ENCODE assay signal across 13 cellular contexts in genomic region chr18:12409466-12409865, GRCh38. TPM values are rescaled to one million over a fixed set of nuclear protein-coding genes. Genes with fewer than 3 reads are reported as not detected.
DNase-seq lines count a peak whose midpoint lies in the region; TF ChIP-seq lines count a peak whose summit lies in the region.
"Had no signal": no experiment of that assay in that cellular context is flagged by ENCODE, and none has a peak within 500 bp of the region (broad histone marks: within the 10 kb centered on the region; RNA-seq: fewer than 3 reads in every experiment).

No MANE protein-coding gene starts in this region.

- POLR2A ChIA-PET in PC-9 (lab: Charles Lee; ENCODE audit: unreplicated experiment): interaction anchor here (0.7 kb wide), 1 partner anchor 200 kb away, joined by 3 read pairs; no protein-coding TSS in a partner anchor

- no peak overlapping the region for H3K4me3 ChIP-seq in PC-9
- H3K4me3 ChIP-seq: gastrocnemius medialis, thyroid gland had no signal

- no peaks in the 10 kb centered on the region for H3K27me3 ChIP-seq in PC-9 (ENCODE audit: insufficient read depth, low read depth)
- H3K27me3 ChIP-seq: thyroid gland had no signal

- no peaks in the 10 kb centered on the region for H3K9me3 Mint-ChIP-seq in activated naive CD8-positive, alpha-beta T cell (ENCODE audit: low read depth)
- no peaks in the 10 kb centered on the region for H3K9me3 Mint-ChIP-seq in activated naive CD8-positive, alpha-beta T cell treated with anti-CD3 and anti-CD28 coated beads for 36 hours

- no peaks in the 10 kb centered on the region for H3K9me3 ChIP-seq in PC-9 (ENCODE audit: insufficient read depth, low read depth)
- H3K9me3 ChIP-seq: gastrocnemius medialis, thyroid gland had no signal

- H2AFZ ChIP-seq in PC-9: no peak overlapping the region

- TF ChIP-seq CTCF in PC-9 (conservative IDR thresholded peaks at IDR 0.05): no peak

- BruUV-seq in PC-9 (replicated peaks; lab: Mats Ljungman, UMichigan): TSS peak; percentile 31

- H3K4me3 Mint-ChIP-seq in activated naive CD8-positive, alpha-beta T cell: peak overlapping the region; percentile 18
- no peak overlapping the region for H3K4me3 Mint-ChIP-seq in activated naive CD8-positive, alpha-beta T cell treated with anti-CD3 and anti-CD28 coated beads for 36 hours

- no peaks in the 10 kb centered on the region for H3K36me3 Mint-ChIP-seq in activated naive CD8-positive, alpha-beta T cell
- H3K36me3 Mint-ChIP-seq in activated naive CD8-positive, alpha-beta T cell treated with anti-CD3 and anti-CD28 coated beads for 36 hours: peaks cover 3% of the 10 kb centered on the region

- H3F3A ChIP-seq in PC-9 (ENCODE audit: insufficient read depth, low read depth): no peaks in the 10 kb centered on the region; the same call in 1 of the 2 replicates

- H3K27ac ChIP-seq in PC-9: no peak overlapping the region
- H3K27ac ChIP-seq: gastrocnemius medialis, thyroid gland had no signal

- no peaks in the 10 kb centered on the region for H4K20me1 ChIP-seq in PC-9 (ENCODE audit: insufficient read depth)

- H3K9me2 ChIP-seq in PC-9 (ENCODE audit: insufficient read depth): no peaks in the 10 kb centered on the region

- CTCF ChIA-PET in PC-9 (lab: Charles Lee): no interaction called here

- H3K4me1 Mint-ChIP-seq in activated naive CD8-positive, alpha-beta T cell (ENCODE audit: low read depth): peaks cover 22% of the 10 kb centered on the region
- H3K4me1 Mint-ChIP-seq in activated naive CD8-positive, alpha-beta T cell treated with anti-CD3 and anti-CD28 coated beads for 36 hours: peaks cover 16% of the 10 kb centered on the region

- 0 out of 2 replicates have a peak overlapping the region, but pooled peaks have one; percentile 28 for H3K4me2 ChIP-seq in PC-9

- DNase-seq in activated naive CD8-positive, alpha-beta T cell treated with anti-CD3 and anti-CD28 coated beads for 36 hours: no peak
- DNase-seq in PC-9 (no peak), iris pigment epithelial cell (ENCODE audit: low read depth) (peak; percentile 29), GM19240 (ENCODE audit: insufficient read length, low spot score) (no peak), mucosa of gallbladder (ENCODE audit: low spot score) (no peak), activated gamma-delta T cell (lab: John Stamatoyannopoulos, UW) (no peak)
- DNase-seq in activated naive CD4-positive, alpha-beta T cell treated with Interleukin-2 at 50 U/mL for 16 hours: no peak
- DNase-seq: gastrocnemius medialis, left cardiac atrium, NCI-H1417 treated with DMSO at 0.1 percent for 48 hours, NCI-H526 treated with DMSO at 0.1 percent for 48 hours, thyroid gland had no signal

- H3K27ac Mint-ChIP-seq in activated naive CD8-positive, alpha-beta T cell: no peak overlapping the region
- no peak overlapping the region for H3K27ac Mint-ChIP-seq in activated naive CD8-positive, alpha-beta T cell treated with anti-CD3 and anti-CD28 coated beads for 36 hours

- peaks cover 6% of the 10 kb centered on the region for H3K27me3 Mint-ChIP-seq in activated naive CD8-positive, alpha-beta T cell
- H3K27me3 Mint-ChIP-seq in activated naive CD8-positive, alpha-beta T cell treated with anti-CD3 and anti-CD28 coated beads for 36 hours: peaks cover 17% of the 10 kb centered on the region

- no peaks in the 10 kb centered on the region for H3K36me3 ChIP-seq in PC-9 (ENCODE audit: low read depth)
- H3K36me3 ChIP-seq: gastrocnemius medialis, thyroid gland had no signal

- peaks cover 20% of the 10 kb centered on the region for H3K79me2 ChIP-seq in PC-9 (ENCODE audit: low read depth)

- intact Hi-C loops in PC-9 (cut with micrococcal nuclease; ENCODE audit: unreplicated experiment): no loop called here

- H3K4me1 ChIP-seq in PC-9 (replicated peaks; ENCODE audit: insufficient read depth): peaks cover 23% of the 10 kb centered on the region

RNA-seq across cellular contexts. Expression of gene PRELID3A, which starts 1.7 kb away (rescaled TPM):
- total RNA-seq in activated naive CD8-positive, alpha-beta T cell treated with anti-CD3 and anti-CD28 coated beads for 36 hours: 1 to 10 TPM; 7.4 to 8.2 TPM
- total RNA-seq in PC-9 (2021) (12.5 and 13.3 TPM in 2 replicates), mucosa of gallbladder (3.5 TPM)

RNA-seq across cellular contexts. Expression of gene AFG3L2, which starts 32.4 kb away (rescaled TPM):
- 10 to 100 TPM; 80.4 to 80.7 TPM for total RNA-seq in activated naive CD8-positive, alpha-beta T cell treated with anti-CD3 and anti-CD28 coated beads for 36 hours
- total RNA-seq in PC-9 (2021) (69.4 and 71.1 TPM in 2 replicates), mucosa of gallbladder (39.2 TPM)
